24 cellular contexts compared by ENCODE assay signal in the genomic region with DNA sequence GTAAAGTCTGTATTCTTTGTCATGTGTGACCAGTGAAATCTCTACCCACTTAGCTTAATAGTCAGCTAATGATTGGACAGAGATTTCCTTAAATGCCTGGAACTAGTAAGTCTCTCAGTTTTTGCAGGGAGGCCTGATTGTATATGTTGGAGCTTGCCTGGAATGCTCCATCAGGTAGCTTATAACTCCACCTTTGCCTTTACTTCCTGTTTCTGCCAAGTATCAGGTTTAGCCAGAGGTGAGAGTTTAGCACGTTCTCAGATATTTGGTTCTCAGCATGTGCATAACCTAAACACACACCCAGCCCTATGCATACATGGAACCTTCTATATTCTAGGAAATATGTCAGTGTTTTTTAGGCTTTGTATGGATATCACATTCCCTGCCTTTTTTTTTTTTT.
"Had no signal": no experiment of that assay in that cellular context is flagged by ENCODE, and none has a peak within 500 bp of the region (broad histone marks: within the 10 kb centered on the region; RNA-seq: fewer than 3 reads in every experiment).

No MANE protein-coding gene starts in this region.

- H3K27me3 ChIP-seq: pancreas, sigmoid colon, spleen, tibial nerve, uterus had no signal

- H3K4me1 Mint-ChIP-seq: immature natural killer cell; nephron; neural crest cell; stimulated activated memory B cell treated with anti-CD40 and anti-IgM and Interleukin-4, amounts not matched to agents 10 μg/mL and 1 μg/mL and 100 μg/mL, for 72 hours; stimulated activated naive CD8-positive, alpha-beta T cell treated with anti-CD3 and anti-CD28 coated beads, Interleukin-15, amount 100 ng/mL, for 72 hours had no signal

- H3K27ac ChIP-seq: left ventricle myocardium inferior, pancreas, prostate gland, sigmoid colon, spleen, tibial nerve, uterus had no signal

- H3K4me1 ChIP-seq: left ventricle myocardium inferior, pancreas, prostate gland, sigmoid colon, spleen, tibial nerve, uterus had no signal

- H3K4me3 ChIP-seq: left ventricle myocardium inferior, pancreas, prostate gland, sigmoid colon, spleen, tibial nerve, uterus had no signal

- DNase-seq: hypothalamus; immature natural killer cell; left ventricle myocardium inferior; mesenchymal stem cell; naive thymus-derived CD8-positive, alpha-beta T cell; nucleus accumbens; pancreas; posterior cingulate gyrus; retina; right cardiac atrium; sigmoid colon; small intestine; spleen; stimulated activated CD4-positive, alpha-beta T cell treated with anti-CD3 and anti-CD28 coated beads, Interleukin-4, amount 100 ng/mL, for 24 hours; stimulated activated naive CD4-positive, alpha-beta T cell treated with Interleukin-2 at 50 U/mL for 16 hours; stimulated activated naive CD8-positive, alpha-beta T cell treated with anti-CD3 and anti-CD28 coated beads, Interleukin-15, amount 100 ng/mL, for 72 hours; substantia nigra; uterus had no signal

- ATAC-seq: naive thymus-derived CD8-positive, alpha-beta T cell; pancreas; right cardiac atrium; stimulated activated memory B cell treated with anti-CD40 and anti-IgM and Interleukin-4, amounts not matched to agents 10 μg/mL and 1 μg/mL and 100 μg/mL, for 72 hours; stimulated activated naive CD8-positive, alpha-beta T cell treated with anti-CD3 and anti-CD28 coated beads, Interleukin-15, amount 100 ng/mL, for 72 hours had no signal

- H3K4me3 Mint-ChIP-seq: immature natural killer cell; naive thymus-derived CD8-positive, alpha-beta T cell; nephron; neural crest cell; stimulated activated memory B cell treated with anti-CD40 and anti-IgM and Interleukin-4, amounts not matched to agents 10 μg/mL and 1 μg/mL and 100 μg/mL, for 72 hours; stimulated activated naive CD8-positive, alpha-beta T cell treated with anti-CD3 and anti-CD28 coated beads, Interleukin-15, amount 100 ng/mL, for 72 hours; type B pancreatic cell had no signal

- H3K27ac Mint-ChIP-seq: immature natural killer cell; naive thymus-derived CD8-positive, alpha-beta T cell; nephron; stimulated activated memory B cell treated with anti-CD40 and anti-IgM and Interleukin-4, amounts not matched to agents 10 μg/mL and 1 μg/mL and 100 μg/mL, for 72 hours; stimulated activated naive CD8-positive, alpha-beta T cell treated with anti-CD3 and anti-CD28 coated beads, Interleukin-15, amount 100 ng/mL, for 72 hours; type B pancreatic cell had no signal
